In genomic region chr17:15951368-15952047, GRCh38 we compare ENCODE assay signal across 34 cellular contexts. TPM values are rescaled to one million over a fixed set of nuclear protein-coding genes. Genes with fewer than 3 reads are reported as not detected.
A peak's percentile ranks its signal among the peaks of the same experiment; 100 is the strongest.
DNase-seq lines count a peak whose midpoint lies in the region; ATAC-seq and TF ChIP-seq lines count a peak whose summit lies in the region.
"Had no signal": no experiment of that assay in that cellular context is flagged by ENCODE, and none has a peak within 500 bp of the region (broad histone marks: within the 10 kb centered on the region; RNA-seq: fewer than 3 reads in every experiment).

No MANE protein-coding gene starts in this region.

- H3K36me3 ChIP-seq in WERI-Rb-1 = no peaks in the 10 kb centered on the region
- peaks cover 0 to 19% of the 10 kb centered on the region in 2 experiments for H3K36me3 ChIP-seq in mesenchymal stem cell (ENCODE audit: control insufficient read depth in 1 of 2, insufficient read depth in 2 of 2, low read depth in 1 of 2, low read length in 2 of 2)
- H3K36me3 ChIP-seq: cardiac muscle cell, upper lobe of right lung had no signal

- H3K27ac ChIP-seq in WERI-Rb-1 (peak overlapping the region; percentile 77), mesenchymal stem cell (ENCODE audit: low read length, poor library complexity, severe bottlenecking) (no peak overlapping the region)
- H3K27ac ChIP-seq: cardiac muscle cell, GM23248, HL-60, upper lobe of right lung had no signal

- TF ChIP-seq CTCF in WERI-Rb-1 (IDR thresholded peaks at IDR 0.05; ENCODE audit: low read depth, low read length) = no peak

- H2BK12ac ChIP-seq in mesenchymal stem cell (ENCODE audit: low read length in 2 of 2) = no peak overlapping the region

- no peak overlapping the region for H3K14ac ChIP-seq in mesenchymal stem cell (ENCODE audit: low read length in 2 of 2)

- H2AFZ ChIP-seq in mesenchymal stem cell (ENCODE audit: low read depth, low read length) = no peak overlapping the region
- H2AFZ ChIP-seq: GM23248 had no signal

- H3K9ac ChIP-seq in mesenchymal stem cell (ENCODE audit: low read length) = no peak overlapping the region
- H3K9ac ChIP-seq: GM23248 had no signal

- peaks cover 46% of the 10 kb centered on the region for H3K4me1 ChIP-seq in mesenchymal stem cell (ENCODE audit: control insufficient read depth, insufficient read depth, low read depth, low read length)
- H3K4me1 ChIP-seq: upper lobe of right lung had no signal

- H2BK15ac ChIP-seq in mesenchymal stem cell (ENCODE audit: low read depth, poor library complexity, severe bottlenecking) = no peak overlapping the region

- 97% methylated on average over 6 of the region's 6 CpGs for WGBS in mesenchymal stem cell

- no peaks in the 10 kb centered on the region for H3K9me3 Mint-ChIP-seq in activated naive CD8-positive, alpha-beta T cell treated with anti-CD3 and anti-CD28 coated beads, Interleukin-2, amount 50 U/mL, for 24 hours
- H3K9me3 Mint-ChIP-seq in activated naive CD8-positive, alpha-beta T cell treated with anti-CD3 and anti-CD28 coated beads for 36 hours = no peaks in the 10 kb centered on the region
- H3K9me3 Mint-ChIP-seq in stimulated activated naive CD8-positive, alpha-beta T cell treated with anti-CD3 and anti-CD28 coated beads, Interleukin-15, amount 100 ng/mL, for 72 hours = no peaks in the 10 kb centered on the region
- H3K9me3 Mint-ChIP-seq: activated naive CD4-positive, alpha-beta T cell treated with anti-CD3 and anti-CD28 coated beads, Interleukin-2, amount 50 U/mL, for 72 hours; effector memory CD8-positive, alpha-beta T cell; naive B cell; T-helper 2 cell treated with Interferon-gamma antibody and Interleukin-4, amounts not matched to agents 5 μg/mL and 100 μg/mL, for 36 hours had no signal

- peaks cover 13% of the 10 kb centered on the region for H3K4me1 Mint-ChIP-seq in activated naive CD8-positive, alpha-beta T cell treated with anti-CD3 and anti-CD28 coated beads, Interleukin-2, amount 50 U/mL, for 24 hours
- peaks cover 13% of the 10 kb centered on the region for H3K4me1 Mint-ChIP-seq in activated naive CD8-positive, alpha-beta T cell treated with anti-CD3 and anti-CD28 coated beads for 36 hours
- H3K4me1 Mint-ChIP-seq in stimulated activated naive CD8-positive, alpha-beta T cell treated with anti-CD3 and anti-CD28 coated beads, Interleukin-15, amount 100 ng/mL, for 72 hours = peaks cover 14% of the 10 kb centered on the region
- H3K4me1 Mint-ChIP-seq: naive B cell had no signal

- no peak overlapping the region for H3K4me3 ChIP-seq in WERI-Rb-1 (ENCODE audit: low read depth, low read length)
- no peak overlapping the region for H3K4me3 ChIP-seq in mesenchymal stem cell (ENCODE audit: insufficient read depth in 1 of 2, low read depth in 1 of 2, low read length in 2 of 2)
- H3K4me3 ChIP-seq: cardiac muscle cell, GM23248, upper lobe of right lung had no signal

- peak overlapping the region; percentile 49 for H4K91ac ChIP-seq in mesenchymal stem cell (ENCODE audit: low read length)

- peak; percentile 29 for ATAC-seq in activated naive CD8-positive, alpha-beta T cell treated with anti-CD3 and anti-CD28 coated beads, Interleukin-2, amount 50 U/mL, for 24 hours
- ATAC-seq in stimulated activated naive CD8-positive, alpha-beta T cell treated with anti-CD3 and anti-CD28 coated beads, Interleukin-15, amount 100 ng/mL, for 72 hours = peak; percentile 26
- ATAC-seq in HG03521 (IDR thresholded peaks at IDR 0.05; ENCODE audit: unreplicated experiment) = no peak
- ATAC-seq: activated CD8-positive, alpha-beta T cell treated with anti-CD3 and anti-CD28 coated beads, Interleukin-2, amount 10 ng/mL, durations not matched to agents 7 days and 5 days; activated naive CD4-positive, alpha-beta T cell treated with anti-CD3 and anti-CD28 coated beads, Interleukin-2, amount 50 U/mL, for 72 hours; effector memory CD8-positive, alpha-beta T cell; left ventricle myocardium superior; upper lobe of right lung had no signal

- H2BK5ac ChIP-seq in mesenchymal stem cell (ENCODE audit: low read depth, low read length, poor library complexity, severe bottlenecking) = no peak overlapping the region

- H3K23ac ChIP-seq in mesenchymal stem cell (ENCODE audit: low read length in 2 of 2) = no peak overlapping the region

- H2BK120ac ChIP-seq in mesenchymal stem cell (ENCODE audit: low read depth, low read length) = peak overlapping the region; percentile 15

- H3K18ac ChIP-seq in mesenchymal stem cell (ENCODE audit: low read depth in 1 of 2, low read length in 2 of 2) = peak overlapping the region in 1 of 2 experiments; percentile 31

- peaks cover 22% of the 10 kb centered on the region for H3K79me1 ChIP-seq in mesenchymal stem cell (replicated peaks; ENCODE audit: low read length, poor library complexity, severe bottlenecking)

- H3K27me3 ChIP-seq in WERI-Rb-1 (ENCODE audit: insufficient read depth, low read depth, severe bottlenecking) (no peaks in the 10 kb centered on the region), mesenchymal stem cell (ENCODE audit: control insufficient read depth in 1 of 2, insufficient read depth in 1 of 2, low read length in 2 of 2) (no peaks in the 10 kb centered on the region)
- H3K27me3 ChIP-seq: upper lobe of right lung had no signal

- DNase-seq in activated naive CD8-positive, alpha-beta T cell treated with anti-CD3 and anti-CD28 coated beads, Interleukin-2, amount 50 U/mL, for 24 hours = no peak
- no peak for DNase-seq in activated naive CD8-positive, alpha-beta T cell treated with anti-CD3 and anti-CD28 coated beads for 36 hours
- DNase-seq in WERI-Rb-1 = peak; percentile 40
- no peak for DNase-seq in mesenchymal stem cell
- DNase-seq in stimulated activated naive CD8-positive, alpha-beta T cell treated with anti-CD3 and anti-CD28 coated beads, Interleukin-15, amount 100 ng/mL, for 72 hours = no peak
- no peak for DNase-seq in HCEC 1CT
- DNase-seq in central memory CD4-positive, alpha-beta T cell = no peak
- DNase-seq: 8988T; activated CD4-positive, alpha-beta T cell treated with anti-CD3 and anti-CD28 coated beads for 4 hours; activated CD8-positive, alpha-beta T cell treated with anti-CD3 and anti-CD28 coated beads, Interleukin-2, amount 10 ng/mL, durations not matched to agents 7 days and 5 days; activated effector memory CD4-positive, alpha-beta T cell treated with Interleukin-2 at 50 U/mL for 16 hours; anterior cingulate cortex; Calu3; DMS79; effector memory CD8-positive, alpha-beta T cell; GDM1; glutamatergic neuron; GM23248; Kasumi-1; left ventricle myocardium superior; naive B cell; NCI-H1436 treated with DMSO at 0.1 percent for 48 hours; NCI-H2081 treated with DMSO at 0.1 percent for 48 hours; NCI-H226; NCI-H69; SIG-M5; stimulated activated naive CD4-positive, alpha-beta T cell; upper lobe of right lung had no signal

- peak overlapping the region; percentile 57 for H2AK5ac ChIP-seq in mesenchymal stem cell (ENCODE audit: low read length, severe bottlenecking)

- H3K4ac ChIP-seq in mesenchymal stem cell (ENCODE audit: low read depth in 1 of 2, low read length in 2 of 2) = no peak overlapping the region

- H4K8ac ChIP-seq in mesenchymal stem cell (ENCODE audit: low read length) = peak overlapping the region; percentile 14

- no peak overlapping the region for H3K27ac Mint-ChIP-seq in activated naive CD8-positive, alpha-beta T cell treated with anti-CD3 and anti-CD28 coated beads, Interleukin-2, amount 50 U/mL, for 24 hours
- no peak overlapping the region for H3K27ac Mint-ChIP-seq in activated naive CD8-positive, alpha-beta T cell treated with anti-CD3 and anti-CD28 coated beads for 36 hours
- no peak overlapping the region for H3K27ac Mint-ChIP-seq in stimulated activated naive CD8-positive, alpha-beta T cell treated with anti-CD3 and anti-CD28 coated beads, Interleukin-15, amount 100 ng/mL, for 72 hours
- H3K27ac Mint-ChIP-seq: activated CD8-positive, alpha-beta T cell treated with anti-CD3 and anti-CD28 coated beads, Interleukin-2, amount 10 ng/mL, durations not matched to agents 7 days and 5 days; activated naive CD4-positive, alpha-beta T cell treated with anti-CD3 and anti-CD28 coated beads, Interleukin-2, amount 50 U/mL, for 72 hours; effector memory CD8-positive, alpha-beta T cell; naive B cell; T-helper 2 cell treated with Interferon-gamma antibody and Interleukin-4, amounts not matched to agents 5 μg/mL and 100 μg/mL, for 36 hours had no signal

- H3K9me3 ChIP-seq in WERI-Rb-1 (ENCODE audit: severe bottlenecking) (peaks cover 5% of the 10 kb centered on the region), mesenchymal stem cell (ENCODE audit: control insufficient read depth, low read length) (no peaks in the 10 kb centered on the region)
- H3K9me3 ChIP-seq: upper lobe of right lung had no signal

- H3K36me3 Mint-ChIP-seq in activated naive CD8-positive, alpha-beta T cell treated with anti-CD3 and anti-CD28 coated beads, Interleukin-2, amount 50 U/mL, for 24 hours (ENCODE audit: low read depth) = no peaks in the 10 kb centered on the region
- no peaks in the 10 kb centered on the region for H3K36me3 Mint-ChIP-seq in activated naive CD8-positive, alpha-beta T cell treated with anti-CD3 and anti-CD28 coated beads for 36 hours
- H3K36me3 Mint-ChIP-seq: naive B cell had no signal

- H3K4me3 Mint-ChIP-seq in activated naive CD8-positive, alpha-beta T cell treated with anti-CD3 and anti-CD28 coated beads, Interleukin-2, amount 50 U/mL, for 24 hours = no peak overlapping the region
- H3K4me3 Mint-ChIP-seq in activated naive CD8-positive, alpha-beta T cell treated with anti-CD3 and anti-CD28 coated beads for 36 hours = no peak overlapping the region
- H3K4me3 Mint-ChIP-seq in stimulated activated naive CD8-positive, alpha-beta T cell treated with anti-CD3 and anti-CD28 coated beads, Interleukin-15, amount 100 ng/mL, for 72 hours = no peak overlapping the region
- H3K4me3 Mint-ChIP-seq: activated CD8-positive, alpha-beta T cell treated with anti-CD3 and anti-CD28 coated beads, Interleukin-2, amount 10 ng/mL, durations not matched to agents 7 days and 5 days; CD14-positive monocyte; effector memory CD8-positive, alpha-beta T cell; naive B cell; T-helper 2 cell treated with Interferon-gamma antibody and Interleukin-4, amounts not matched to agents 5 μg/mL and 100 μg/mL, for 36 hours had no signal

- peaks cover 21% of the 10 kb centered on the region for H3K27me3 Mint-ChIP-seq in activated naive CD8-positive, alpha-beta T cell treated with anti-CD3 and anti-CD28 coated beads, Interleukin-2, amount 50 U/mL, for 24 hours
- H3K27me3 Mint-ChIP-seq in activated naive CD8-positive, alpha-beta T cell treated with anti-CD3 and anti-CD28 coated beads for 36 hours = peaks cover 3% of the 10 kb centered on the region
- H3K27me3 Mint-ChIP-seq in stimulated activated naive CD8-positive, alpha-beta T cell treated with anti-CD3 and anti-CD28 coated beads, Interleukin-15, amount 100 ng/mL, for 72 hours = peaks cover 6% of the 10 kb centered on the region

- H3K4me2 ChIP-seq in mesenchymal stem cell (ENCODE audit: low read length, poor library complexity, severe bottlenecking) = no peak overlapping the region

RNA-seq across cellular contexts. Expression of gene ADORA2B, which starts 6.6 kb away (rescaled TPM):
- total RNA-seq in activated naive CD8-positive, alpha-beta T cell treated with anti-CD3 and anti-CD28 coated beads for 36 hours = 1 to 10 TPM; 7.0 to 7.1 TPM
- polyA plus RNA-seq in mesenchymal stem cell (2013, experiment 1 of 2) = 23.8 TPM
- polyA plus RNA-seq in mesenchymal stem cell (2013, experiment 2 of 2) = 25.7 TPM

RNA-seq across cellular contexts. Expression of gene ZSWIM7, which starts 48.0 kb away (rescaled TPM):
- 10 to 100 TPM; 10.8 to 13.4 TPM for total RNA-seq in activated naive CD8-positive, alpha-beta T cell treated with anti-CD3 and anti-CD28 coated beads for 36 hours
- 16.4 TPM for polyA plus RNA-seq in mesenchymal stem cell (2013, experiment 1 of 2)
- 16.5 TPM for polyA plus RNA-seq in mesenchymal stem cell (2013, experiment 2 of 2)

RNA-seq across cellular contexts. Expression of gene TTC19, which starts 48.1 kb away (rescaled TPM):
- 10 to 100 TPM; 39.7 to 41.2 TPM for total RNA-seq in activated naive CD8-positive, alpha-beta T cell treated with anti-CD3 and anti-CD28 coated beads for 36 hours
- polyA plus RNA-seq in mesenchymal stem cell (2013, experiment 1 of 2) = 14.5 TPM
- polyA plus RNA-seq in mesenchymal stem cell (2013, experiment 2 of 2) = 15.3 TPM
